Comparison of ENCODE assay signal across 13 cellular contexts in genomic region chr13:43516401-43516826, GRCh38.
DNase-seq lines count a peak whose midpoint lies in the region; ATAC-seq and TF ChIP-seq lines count a peak whose summit lies in the region.
"Had no signal": no experiment of that assay in that cellular context is flagged by ENCODE, and none has a peak within 500 bp of the region (broad histone marks: within the 10 kb centered on the region; RNA-seq: fewer than 3 reads in every experiment).

No MANE protein-coding gene starts in this region.

- peaks cover 5% of the 10 kb centered on the region for H3K4me1 Mint-ChIP-seq in neural progenitor cell
- H3K4me1 Mint-ChIP-seq in endodermal cell = no peaks in the 10 kb centered on the region
- no peaks in the 10 kb centered on the region for H3K4me1 Mint-ChIP-seq in activated CD8-positive, alpha-beta T cell treated with anti-CD3 and anti-CD28 coated beads, Interleukin-2, amount 10 ng/mL, durations not matched to agents 7 days and 5 days (ENCODE audit: low read depth)
- H3K4me1 Mint-ChIP-seq: activated CD4-positive, alpha-beta T cell treated with anti-CD3 and anti-CD28 coated beads for 36 hours had no signal

- POLR2A ChIA-PET in activated CD8-positive, alpha-beta T cell treated with anti-CD3 and anti-CD28 coated beads, Interleukin-2, amount 10 ng/mL, durations not matched to agents 7 days and 5 days (lab: Charles Lee) = no interaction called here

- H3K9me3 ChIP-seq in neural progenitor cell (ENCODE audit: low read depth) (no peaks in the 10 kb centered on the region), endodermal cell (ENCODE audit: control insufficient read depth, low read length) (no peaks in the 10 kb centered on the region)

- H3K27ac Mint-ChIP-seq in neural progenitor cell (no peak overlapping the region), endodermal cell (no peak overlapping the region)
- H3K27ac Mint-ChIP-seq in activated CD8-positive, alpha-beta T cell treated with anti-CD3 and anti-CD28 coated beads, Interleukin-2, amount 10 ng/mL, durations not matched to agents 7 days and 5 days = no peak overlapping the region
- H3K27ac Mint-ChIP-seq: activated CD4-positive, alpha-beta T cell treated with anti-CD3 and anti-CD28 coated beads for 36 hours; effector memory CD8-positive, alpha-beta T cell had no signal

- H4K20me1 ChIP-seq in neural progenitor cell (ENCODE audit: low read depth) = no peaks in the 10 kb centered on the region

- CTCF ChIA-PET in activated CD8-positive, alpha-beta T cell treated with anti-CD3 and anti-CD28 coated beads, Interleukin-2, amount 10 ng/mL, durations not matched to agents 7 days and 5 days (lab: Charles Lee) = no interaction called here

- H3K36me3 Mint-ChIP-seq in neural progenitor cell (no peaks in the 10 kb centered on the region), endodermal cell (ENCODE audit: low read depth) (no peaks in the 10 kb centered on the region)
- H3K36me3 Mint-ChIP-seq in activated CD8-positive, alpha-beta T cell treated with anti-CD3 and anti-CD28 coated beads, Interleukin-2, amount 10 ng/mL, durations not matched to agents 7 days and 5 days (ENCODE audit: low read depth) = no peaks in the 10 kb centered on the region

- no peak overlapping the region for H3K9ac ChIP-seq in neural progenitor cell
- no peak overlapping the region for H3K9ac ChIP-seq in endodermal cell (ENCODE audit: extremely low read depth, low read length, poor library complexity, severe bottlenecking)

- H3K79me2 ChIP-seq in neural progenitor cell (ENCODE audit: low read depth) = no peaks in the 10 kb centered on the region

- H3K36me3 ChIP-seq in neural progenitor cell (no peaks in the 10 kb centered on the region), endodermal cell (ENCODE audit: control insufficient read depth, insufficient read depth, low read length) (no peaks in the 10 kb centered on the region)

- H3K27me3 Mint-ChIP-seq in neural progenitor cell (ENCODE audit: insufficient read depth, low read depth) (peaks cover 3% of the 10 kb centered on the region), endodermal cell (ENCODE audit: insufficient read depth) (no peaks in the 10 kb centered on the region)
- H3K27me3 Mint-ChIP-seq in activated CD8-positive, alpha-beta T cell treated with anti-CD3 and anti-CD28 coated beads, Interleukin-2, amount 10 ng/mL, durations not matched to agents 7 days and 5 days (ENCODE audit: low read depth) = peaks cover 5% of the 10 kb centered on the region
- H3K27me3 Mint-ChIP-seq: activated CD4-positive, alpha-beta T cell treated with anti-CD3 and anti-CD28 coated beads for 36 hours had no signal

- WGBS in endodermal cell (ENCODE audit: insufficient coverage in 1 of 2, insufficient read length in 1 of 2), 2 experiments = 82 to 89% methylated on average over 1 to 2 of the region's 2 CpGs

- H3K9me3 Mint-ChIP-seq in neural progenitor cell (no peaks in the 10 kb centered on the region), endodermal cell (no peaks in the 10 kb centered on the region)
- no peaks in the 10 kb centered on the region for H3K9me3 Mint-ChIP-seq in activated CD8-positive, alpha-beta T cell treated with anti-CD3 and anti-CD28 coated beads, Interleukin-2, amount 10 ng/mL, durations not matched to agents 7 days and 5 days (ENCODE audit: insufficient read depth)
- H3K9me3 Mint-ChIP-seq: effector memory CD8-positive, alpha-beta T cell had no signal

- H3K27me3 ChIP-seq in neural progenitor cell = no peaks in the 10 kb centered on the region
- no peaks in the 10 kb centered on the region for H3K27me3 ChIP-seq in endodermal cell (ENCODE audit: control insufficient read depth, insufficient read depth, low read length, poor library complexity, severe bottlenecking)

- no peak overlapping the region for H3K4me3 Mint-ChIP-seq in neural progenitor cell
- no peak overlapping the region for H3K4me3 Mint-ChIP-seq in endodermal cell
- no peak overlapping the region for H3K4me3 Mint-ChIP-seq in activated CD8-positive, alpha-beta T cell treated with anti-CD3 and anti-CD28 coated beads, Interleukin-2, amount 10 ng/mL, durations not matched to agents 7 days and 5 days
- H3K4me3 Mint-ChIP-seq: activated CD4-positive, alpha-beta T cell treated with anti-CD3 and anti-CD28 coated beads for 36 hours; effector memory CD8-positive, alpha-beta T cell had no signal

- H2AFZ ChIP-seq in neural progenitor cell (replicated peaks) = peak overlapping the region; percentile 26

- no peak for ATAC-seq in activated CD8-positive, alpha-beta T cell treated with anti-CD3 and anti-CD28 coated beads, Interleukin-2, amount 10 ng/mL, durations not matched to agents 7 days and 5 days
- ATAC-seq: activated CD4-positive, alpha-beta T cell treated with anti-CD3 and anti-CD28 coated beads for 36 hours; effector memory CD8-positive, alpha-beta T cell had no signal

- no peak overlapping the region for H3K4me2 ChIP-seq in neural progenitor cell

- H3K4me1 ChIP-seq in neural progenitor cell = peaks cover 3% of the 10 kb centered on the region
- H3K4me1 ChIP-seq in endodermal cell (ENCODE audit: control insufficient read depth, insufficient read depth, low read length) = no peaks in the 10 kb centered on the region

- DNase-seq in AG10803 (ENCODE audit: low read depth) (peak; percentile 98), NCI-H2171 treated with DMSO at 0.1 percent for 48 hours (lab: John Stamatoyannopoulos, UW) (peak; percentile 87), fibroblast of peridontal ligament (ENCODE audit: extremely low read depth) (peak; percentile 89), neural progenitor cell (ENCODE audit: low spot score) (no peak), endodermal cell (no peak), posterior vena cava (ENCODE audit: low spot score) (no peak), DMS79 treated with DMSO at 0.1 percent for 48 hours (lab: John Stamatoyannopoulos, UW) (no peak)
- no peak for DNase-seq in activated CD8-positive, alpha-beta T cell treated with anti-CD3 and anti-CD28 coated beads, Interleukin-2, amount 10 ng/mL, durations not matched to agents 7 days and 5 days
- DNase-seq: activated CD4-positive, alpha-beta T cell treated with anti-CD3 and anti-CD28 coated beads for 36 hours; activated naive CD4-positive, alpha-beta T cell treated with Interleukin-2 at 50 U/mL for 16 hours; effector memory CD8-positive, alpha-beta T cell; NCI-H187 had no signal

- intact Hi-C loops in posterior vena cava (cut with DNase I) = loop anchor here in 1 of 2 donors (5.0 kb wide), 1 partner anchor 1666 kb away; no protein-coding TSS in a partner anchor

- TF ChIP-seq CTCF in AG10803 (conservative IDR thresholded peaks at IDR 0.05; ENCODE audit: low read length) (0 out of 2 replicates have a peak, but pooled peaks have one; percentile 7), neural progenitor cell (IDR thresholded peaks at IDR 0.05) (no peak), endodermal cell (conservative IDR thresholded peaks at IDR 0.05) (no peak)

- no peaks in the 10 kb centered on the region for H3F3A ChIP-seq in neural progenitor cell (ENCODE audit: low read depth)

- H3K27ac ChIP-seq in neural progenitor cell = no peak overlapping the region
- H3K27ac ChIP-seq in endodermal cell (ENCODE audit: low read depth, low read length) = no peak overlapping the region

- H3K4me3 ChIP-seq in AG10803 (ENCODE audit: low read length) (no peak overlapping the region), neural progenitor cell (no peak overlapping the region), endodermal cell (ENCODE audit: low read length) (no peak overlapping the region)
- H3K4me3 ChIP-seq: skin epidermis had no signal

Comparison
In these comparisons a context has a peak if more than half of its experiments do, and no peak if none do; other contexts are left out.
1. DNase-seq: peak in AG10803 (single experiment), NCI-H2171 treated with DMSO at 0.1 percent for 48 hours (single experiment) and fibroblast of peridontal ligament (single experiment); none in neural progenitor cell (single experiment), endodermal cell (single experiment), posterior vena cava (single experiment), activated CD8-positive, alpha-beta T cell treated with anti-CD3 and anti-CD28 coated beads, Interleukin-2, amount 10 ng/mL, durations not matched to agents 7 days and 5 days (single experiment) and DMS79 treated with DMSO at 0.1 percent for 48 hours (single experiment).